ENCODE assay signal across 1 cellular context in the genomic region with DNA sequence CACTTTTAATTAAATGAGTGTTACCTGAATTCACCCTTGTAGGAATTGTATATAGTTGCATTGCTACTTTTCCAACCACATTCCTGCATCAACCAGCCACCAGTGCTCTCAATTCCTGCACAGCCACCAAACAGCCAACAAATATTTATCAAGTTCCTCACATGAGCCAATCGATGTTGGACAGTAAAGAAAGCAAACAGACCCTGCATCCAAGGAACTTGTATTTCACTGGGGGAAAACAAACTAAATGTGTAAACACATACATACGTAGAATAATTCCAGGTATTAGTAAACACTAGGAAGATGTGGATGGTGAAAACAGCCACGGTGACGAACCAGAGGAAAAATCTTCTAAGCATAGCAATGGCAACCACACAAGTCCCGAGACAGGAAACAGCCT.
TF ChIP-seq lines count a peak whose summit lies in the region.

No MANE protein-coding gene starts in this region.

TF ChIP-seq in K562, 482 proteins besides CTCF, POLR2A, EP300 and RAD21 (continued from another document):
- TF ChIP-seq, protein P1, sequence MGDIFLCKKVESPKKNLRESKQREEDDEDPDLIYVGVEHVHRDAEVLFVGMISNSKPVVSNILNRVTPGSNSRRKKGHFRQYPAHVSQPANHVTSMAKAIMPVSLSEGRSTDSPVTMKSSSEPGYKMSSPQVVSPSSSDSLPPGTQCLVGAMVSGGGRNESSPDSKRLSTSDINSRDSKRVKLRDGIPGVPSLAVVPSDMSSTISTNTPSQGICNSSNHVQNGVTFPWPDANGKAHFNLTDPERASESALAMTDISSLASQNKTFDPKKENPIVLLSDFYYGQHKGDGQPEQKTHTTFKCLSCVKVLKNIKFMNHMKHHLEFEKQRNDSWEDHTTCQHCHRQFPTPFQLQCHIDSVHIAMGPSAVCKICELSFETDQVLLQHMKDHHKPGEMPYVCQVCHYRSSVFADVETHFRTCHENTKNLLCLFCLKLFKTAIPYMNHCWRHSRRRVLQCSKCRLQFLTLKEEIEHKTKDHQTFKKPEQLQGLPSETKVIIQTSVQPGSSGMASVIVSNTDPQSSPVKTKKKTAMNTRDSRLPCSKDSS (IDR thresholded peaks at IDR 0.05; ENCODE audit: low read depth, partially characterized antibody): no peak
- TF ChIP-seq NR1H2 (CRISPR knock-in tag; IDR thresholded peaks at IDR 0.05): no peak
- TF ChIP-seq CBX3 (IDR thresholded peaks at IDR 0.05; ENCODE audit: borderline replicate concordance in 1 of 2, low read length in 2 of 2): no peak
- no peak for TF ChIP-seq GTF2F1 (IDR thresholded peaks at IDR 0.05; ENCODE audit: low read depth, low read length)
- TF ChIP-seq, protein P2, sequence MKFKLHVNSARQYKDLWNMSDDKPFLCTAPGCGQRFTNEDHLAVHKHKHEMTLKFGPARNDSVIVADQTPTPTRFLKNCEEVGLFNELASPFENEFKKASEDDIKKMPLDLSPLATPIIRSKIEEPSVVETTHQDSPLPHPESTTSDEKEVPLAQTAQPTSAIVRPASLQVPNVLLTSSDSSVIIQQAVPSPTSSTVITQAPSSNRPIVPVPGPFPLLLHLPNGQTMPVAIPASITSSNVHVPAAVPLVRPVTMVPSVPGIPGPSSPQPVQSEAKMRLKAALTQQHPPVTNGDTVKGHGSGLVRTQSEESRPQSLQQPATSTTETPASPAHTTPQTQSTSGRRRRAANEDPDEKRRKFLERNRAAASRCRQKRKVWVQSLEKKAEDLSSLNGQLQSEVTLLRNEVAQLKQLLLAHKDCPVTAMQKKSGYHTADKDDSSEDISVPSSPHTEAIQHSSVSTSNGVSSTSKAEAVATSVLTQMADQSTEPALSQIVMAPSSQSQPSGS (CRISPR knock-in tag; IDR thresholded peaks at IDR 0.05): no peak
- no peak for TF ChIP-seq CXXC5 (CRISPR knock-in tag; IDR thresholded peaks at IDR 0.05)
- no peak for TF ChIP-seq ZNF76 (CRISPR knock-in tag; IDR thresholded peaks at IDR 0.05; ENCODE audit: borderline replicate concordance)
- TF ChIP-seq GATAD2B (IDR thresholded peaks at IDR 0.05; ENCODE audit: borderline replicate concordance): no peak
- no peak for TF ChIP-seq CREM (IDR thresholded peaks at IDR 0.05; ENCODE audit: low read depth)
- TF ChIP-seq, protein P3, sequence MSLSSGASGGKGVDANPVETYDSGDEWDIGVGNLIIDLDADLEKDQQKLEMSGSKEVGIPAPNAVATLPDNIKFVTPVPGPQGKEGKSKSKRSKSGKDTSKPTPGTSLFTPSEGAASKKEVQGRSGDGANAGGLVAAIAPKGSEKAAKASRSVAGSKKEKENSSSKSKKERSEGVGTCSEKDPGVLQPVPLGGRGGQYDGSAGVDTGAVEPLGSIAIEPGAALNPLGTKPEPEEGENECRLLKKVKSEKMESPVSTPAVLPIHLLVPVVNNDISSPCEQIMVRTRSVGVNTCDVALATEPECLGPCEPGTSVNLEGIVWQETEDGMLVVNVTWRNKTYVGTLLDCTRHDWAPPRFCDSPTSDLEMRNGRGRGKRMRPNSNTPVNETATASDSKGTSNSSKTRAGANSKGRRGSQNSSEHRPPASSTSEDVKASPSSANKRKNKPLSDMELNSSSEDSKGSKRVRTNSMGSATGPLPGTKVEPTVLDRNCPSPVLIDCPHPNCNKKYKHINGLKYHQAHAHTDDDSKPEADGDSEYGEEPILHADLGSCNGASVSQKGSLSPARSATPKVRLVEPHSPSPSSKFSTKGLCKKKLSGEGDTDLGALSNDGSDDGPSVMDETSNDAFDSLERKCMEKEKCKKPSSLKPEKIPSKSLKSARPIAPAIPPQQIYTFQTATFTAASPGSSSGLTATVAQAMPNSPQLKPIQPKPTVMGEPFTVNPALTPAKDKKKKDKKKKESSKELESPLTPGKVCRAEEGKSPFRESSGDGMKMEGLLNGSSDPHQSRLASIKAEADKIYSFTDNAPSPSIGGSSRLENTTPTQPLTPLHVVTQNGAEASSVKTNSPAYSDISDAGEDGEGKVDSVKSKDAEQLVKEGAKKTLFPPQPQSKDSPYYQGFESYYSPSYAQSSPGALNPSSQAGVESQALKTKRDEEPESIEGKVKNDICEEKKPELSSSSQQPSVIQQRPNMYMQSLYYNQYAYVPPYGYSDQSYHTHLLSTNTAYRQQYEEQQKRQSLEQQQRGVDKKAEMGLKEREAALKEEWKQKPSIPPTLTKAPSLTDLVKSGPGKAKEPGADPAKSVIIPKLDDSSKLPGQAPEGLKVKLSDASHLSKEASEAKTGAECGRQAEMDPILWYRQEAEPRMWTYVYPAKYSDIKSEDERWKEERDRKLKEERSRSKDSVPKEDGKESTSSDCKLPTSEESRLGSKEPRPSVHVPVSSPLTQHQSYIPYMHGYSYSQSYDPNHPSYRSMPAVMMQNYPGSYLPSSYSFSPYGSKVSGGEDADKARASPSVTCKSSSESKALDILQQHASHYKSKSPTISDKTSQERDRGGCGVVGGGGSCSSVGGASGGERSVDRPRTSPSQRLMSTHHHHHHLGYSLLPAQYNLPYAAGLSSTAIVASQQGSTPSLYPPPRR (CRISPR knock-in tag; IDR thresholded peaks at IDR 0.05; ENCODE audit: borderline replicate concordance): no peak
